ENCODE assay signal across 8 cellular contexts in the genomic region with DNA sequence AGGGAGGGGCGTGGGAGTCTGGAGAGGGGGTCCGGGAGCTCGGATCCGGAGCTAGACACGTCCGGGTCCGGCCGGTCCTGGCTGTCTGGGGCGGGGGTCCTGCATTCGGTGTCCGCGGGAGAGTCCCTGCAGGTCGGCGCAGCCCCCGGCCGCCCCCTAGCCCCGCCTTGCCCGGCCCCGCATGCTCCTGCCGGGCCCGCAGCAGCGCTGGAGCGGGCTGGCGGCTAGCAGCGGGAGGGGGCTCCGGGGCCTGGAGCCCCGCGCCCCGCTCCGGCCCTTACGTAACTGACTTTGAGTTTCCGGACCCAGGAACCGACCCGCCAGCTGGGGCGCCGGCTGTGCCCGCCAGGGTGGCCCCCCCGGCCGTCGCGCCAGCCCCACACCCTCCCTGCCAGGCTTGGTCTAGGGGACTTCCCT. TPM values are rescaled to one million over a fixed set of nuclear protein-coding genes. Genes with fewer than 3 reads are reported as not detected.
DNase-seq lines count a peak whose midpoint lies in the region; ATAC-seq and TF ChIP-seq lines count a peak whose summit lies in the region.

No MANE protein-coding gene starts in this region.

- H3K4me3 ChIP-seq in adrenal gland (peak overlapping the region; percentile 60 to 75 (median 72)), iPS-15b (ENCODE audit: low read depth, low read length) (peak overlapping the region; percentile 91)

- intact Hi-C loops in adrenal gland (cut with DNase I) = loop anchor here (10.0 kb wide), 2 partner anchors 237 to 297 kb away; a partner anchor contains a TSS

- TF ChIP-seq POLR2A in adrenal gland (IDR thresholded peaks at IDR 0.05) = no peak

- POLR2A ChIA-PET in RWPE1 (lab: Yijun Ruan, JAX; ENCODE audit: low non-redundant PET) = no interaction called here

- DNase-seq in RWPE1 (ENCODE audit: low spot score) (no peak), adrenal gland (peak in 5 of 7 donors; percentile 34 to 61 (median 42)), SW 1271 (lab: John Stamatoyannopoulos, UW) (no peak), OCI-M1 (lab: John Stamatoyannopoulos, UW) (no peak)
- peak; percentile 11 for DNase-seq in stimulated activated CD4-positive, alpha-beta T cell treated with anti-CD3 and anti-CD28 coated beads, Interleukin-2, amount 100 ng/mL, for 4 hours (ENCODE audit: low read depth)

- peaks cover 11 to 28% of the 10 kb centered on the region in 2 donors for H3K4me1 ChIP-seq in adrenal gland (replicated peaks in 1 of 2)
- H3K4me1 ChIP-seq in iPS-15b (ENCODE audit: control insufficient read depth, insufficient read depth, low read length) = peaks cover 21% of the 10 kb centered on the region

- 0 to 2% (median 0%) methylated on average over 6 to 41 of the region's 41 CpGs for WGBS in adrenal gland, 4 donors

- TF ChIP-seq CTCF in RWPE1 (conservative IDR thresholded peaks at IDR 0.05; ENCODE audit: low read depth) (no peak), adrenal gland (IDR thresholded peaks at IDR 0.05) (no peak)

- H3K9ac ChIP-seq in iPS-15b (ENCODE audit: low read depth, low read length) = no peak overlapping the region

- H3K27me3 ChIP-seq in adrenal gland (no peaks in the 10 kb centered on the region), iPS-15b (ENCODE audit: control insufficient read depth, insufficient read depth, low read length) (peaks cover 8% of the 10 kb centered on the region)

- ATAC-seq in GM19023 (IDR thresholded peaks at IDR 0.05; ENCODE audit: unreplicated experiment) (peak; percentile 15), HG02970 (IDR thresholded peaks at IDR 0.05; ENCODE audit: low FRiP score, unreplicated experiment) (no peak)

- H3K27ac ChIP-seq in RWPE1 = peak overlapping the region; percentile 59
- H3K27ac ChIP-seq in adrenal gland = peak overlapping the region in 3 of 5 donors; percentile 29 to 77 (median 76)

- CTCF ChIA-PET in RWPE1 (lab: Yijun Ruan, JAX) = interaction anchor here (0.5 to 1.8 kb wide), 4 partner anchors 23 to 315 kb away, joined by 3 to 12 read pairs (median 4); a partner anchor contains a TSS

- H3K36me3 ChIP-seq in adrenal gland (replicated peaks in 1 of 2) = no peaks in the 10 kb centered on the region
- peaks cover 4% of the 10 kb centered on the region for H3K36me3 ChIP-seq in iPS-15b (ENCODE audit: control insufficient read depth, insufficient read depth, low read length)

- no peaks in the 10 kb centered on the region for H3K9me3 ChIP-seq in adrenal gland (replicated peaks in 1 of 3)
- no peaks in the 10 kb centered on the region for H3K9me3 ChIP-seq in iPS-15b (ENCODE audit: control insufficient read depth, insufficient read depth, low read length)

RNA-seq across cellular contexts. Expression of a gene that starts 26.9 kb away (rescaled TPM):
- 10 to 100 TPM; 25.5 to 47.8 (median 31.8) TPM for total RNA-seq in adrenal gland
- 10 to 100 TPM in 2 of 3 donors, 1 to 10 TPM in 1; 6.6 to 23.8 (median 10.2) TPM for polyA plus RNA-seq in adrenal gland

Comparison
In these comparisons a context has a peak if more than half of its experiments do, and no peak if none do; other contexts are left out.
1. DNase-seq: peak in adrenal gland (5 of 7) and stimulated activated CD4-positive, alpha-beta T cell treated with anti-CD3 and anti-CD28 coated beads, Interleukin-2, amount 100 ng/mL, for 4 hours (single experiment); none in RWPE1 (single experiment), SW 1271 (0 of 2) and OCI-M1 (single experiment).